12 cellular contexts compared by ENCODE assay signal in the genomic region with DNA sequence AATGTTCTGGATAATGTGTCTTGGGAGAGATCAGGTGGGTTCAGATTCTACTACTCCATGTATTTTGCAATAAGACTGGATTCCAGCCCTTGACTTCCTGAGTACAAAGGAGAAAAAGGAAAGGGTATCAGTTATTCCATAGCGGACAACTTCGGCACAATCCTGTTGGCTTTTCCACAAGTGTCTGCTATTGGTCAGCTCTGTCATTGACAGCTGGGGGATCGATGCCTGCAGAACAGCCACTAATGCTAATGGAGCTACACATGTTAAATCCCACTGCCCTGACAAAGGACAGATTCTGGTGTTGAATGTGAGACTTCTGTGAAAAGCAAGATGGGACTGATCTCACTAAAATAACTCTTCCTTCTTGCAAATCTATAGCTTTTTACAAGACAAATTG. TPM values are rescaled to one million over a fixed set of nuclear protein-coding genes. Genes with fewer than 3 reads are reported as not detected.
"Had no signal": no experiment of that assay in that cellular context is flagged by ENCODE, and none has a peak within 500 bp of the region (broad histone marks: within the 10 kb centered on the region; RNA-seq: fewer than 3 reads in every experiment).

No MANE protein-coding gene starts in this region.

- H3K27ac ChIP-seq: GM23248 had no signal

- H3K9ac ChIP-seq: GM23248 had no signal

- H3K27ac Mint-ChIP-seq: GM23338, H9, HFFc6 had no signal

- H3K9me3 ChIP-seq: HAP-1 had no signal

- H3K4me2 ChIP-seq: GM23338 had no signal

- ATAC-seq: GM23338, HCT116 had no signal

- H2AFZ ChIP-seq: GM23248, GM23338 had no signal

- H3K36me3 ChIP-seq: HAP-1 had no signal

- H3K4me3 Mint-ChIP-seq: GM23338, H9, HFFc6 had no signal

- DNase-seq: GM23248, GOT3, H7, H9, HCEC 1CT, HFFc6 had no signal

- FAIRE-seq: H1, H54 had no signal

- H3K4me3 ChIP-seq: GM23248, GM23338, HAP-1 had no signal

RNA-seq across cellular contexts. Expression of a gene that starts 41.2 kb away (rescaled TPM):
- total RNA-seq: GM23248, GM23338, H1, H4, H7, H9, HFFc6 had no signal
- polyA plus RNA-seq: GM23248, GM23338, H1 had no signal
